Comparison of ENCODE assay signal across 8 cellular contexts in the genomic region with DNA sequence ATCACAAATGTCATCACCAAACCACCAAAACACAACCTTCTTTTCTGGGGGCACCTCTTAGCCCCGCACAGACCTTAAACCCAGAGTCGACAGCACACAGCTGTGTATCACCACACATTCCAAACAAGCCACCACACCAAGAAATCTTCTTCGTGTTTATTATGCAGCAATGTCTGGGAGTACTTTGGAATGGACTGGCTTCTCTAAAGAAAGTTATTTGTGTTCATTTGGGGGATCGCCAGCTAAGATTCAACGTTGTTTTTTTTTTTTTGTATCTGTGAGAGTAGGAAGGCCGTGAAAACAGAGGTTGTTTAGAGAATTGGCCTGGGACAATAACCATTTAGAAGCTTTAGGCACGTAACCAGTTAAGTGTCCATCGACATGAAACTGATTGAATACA. TPM values are rescaled to one million over a fixed set of nuclear protein-coding genes. Genes with fewer than 3 reads are reported as not detected.
DNase-seq lines count a peak whose midpoint lies in the region; ATAC-seq, FAIRE-seq and TF ChIP-seq lines count a peak whose summit lies in the region.

No MANE protein-coding gene starts in this region.

- H3K36me3 Mint-ChIP-seq in stimulated activated naive CD8-positive, alpha-beta T cell treated with anti-CD3 and anti-CD28 coated beads, Interleukin-15, Interleukin-2, amounts not matched to agents 100 ng/mL and 50 ng/mL, for 24 hours (ENCODE audit: low read depth) = peaks cover 5% of the 10 kb centered on the region
- H3K36me3 Mint-ChIP-seq in brain = peaks cover 17% of the 10 kb centered on the region

- H3K4me1 Mint-ChIP-seq in stimulated activated naive CD8-positive, alpha-beta T cell treated with anti-CD3 and anti-CD28 coated beads, Interleukin-15, Interleukin-2, amounts not matched to agents 100 ng/mL and 50 ng/mL, for 24 hours (ENCODE audit: low read depth) = peaks cover 38% of the 10 kb centered on the region
- peaks cover 23% of the 10 kb centered on the region for H3K4me1 Mint-ChIP-seq in brain

- peak overlapping the region; percentile 66 for H3K4me3 Mint-ChIP-seq in stimulated activated naive CD8-positive, alpha-beta T cell treated with anti-CD3 and anti-CD28 coated beads, Interleukin-15, Interleukin-2, amounts not matched to agents 100 ng/mL and 50 ng/mL, for 24 hours
- H3K4me3 Mint-ChIP-seq in brain = peak overlapping the region; percentile 52 to 90 (median 80)

- no peaks in the 10 kb centered on the region for H3K27me3 ChIP-seq in muscle layer of duodenum (ENCODE audit: low read depth, low read length)

- no peaks in the 10 kb centered on the region for H3K27me3 Mint-ChIP-seq in stimulated activated naive CD8-positive, alpha-beta T cell treated with anti-CD3 and anti-CD28 coated beads, Interleukin-15, Interleukin-2, amounts not matched to agents 100 ng/mL and 50 ng/mL, for 24 hours
- H3K27me3 Mint-ChIP-seq in brain = peaks cover 10% of the 10 kb centered on the region

- no peak for FAIRE-seq in H54 (lab: Jason Lieb, UNC)

- no peaks in the 10 kb centered on the region for H3K9me3 Mint-ChIP-seq in stimulated activated naive CD8-positive, alpha-beta T cell treated with anti-CD3 and anti-CD28 coated beads, Interleukin-15, Interleukin-2, amounts not matched to agents 100 ng/mL and 50 ng/mL, for 24 hours
- H3K9me3 Mint-ChIP-seq in brain = no peaks in the 10 kb centered on the region

- H3K36me3 ChIP-seq in muscle layer of duodenum (ENCODE audit: control insufficient read depth in 1 of 2, insufficient read depth in 2 of 2, low read length in 2 of 2) = no peaks in the 10 kb centered on the region

- peak overlapping the region; percentile 61 for H3K27ac ChIP-seq in muscle layer of duodenum (ENCODE audit: low read length)

- no peaks in the 10 kb centered on the region for H3K9me3 ChIP-seq in muscle layer of duodenum (ENCODE audit: control insufficient read depth in 1 of 2, low read length in 2 of 2)

- peaks cover 12 to 25% of the 10 kb centered on the region in 2 donors for H3K4me1 ChIP-seq in muscle layer of duodenum (ENCODE audit: control insufficient read depth in 1 of 2, insufficient read depth in 2 of 2, low read length in 2 of 2)

- H3K27ac Mint-ChIP-seq in stimulated activated naive CD8-positive, alpha-beta T cell treated with anti-CD3 and anti-CD28 coated beads, Interleukin-15, Interleukin-2, amounts not matched to agents 100 ng/mL and 50 ng/mL, for 24 hours = peak overlapping the region; percentile 16
- H3K27ac Mint-ChIP-seq in brain = peak overlapping the region; percentile 4 to 95 (median 86)

- no peak for TF ChIP-seq CTCF in brain (conservative IDR thresholded peaks at IDR 0.05)

- H3K4me3 ChIP-seq in muscle layer of duodenum (ENCODE audit: low read depth in 1 of 2, low read length in 2 of 2) = peak overlapping the region in 1 of 2 donors; percentile 33

- no peak for DNase-seq in stimulated activated naive CD8-positive, alpha-beta T cell treated with anti-CD3 and anti-CD28 coated beads, Interleukin-15, Interleukin-2, amounts not matched to agents 100 U/mL and 50 U/mL, for 24 hours
- DNase-seq in NCI-H187 (lab: John Stamatoyannopoulos, UW) = no peak
- no peak for DNase-seq in activated CD8-positive, alpha-beta memory T cell treated with anti-CD3 and anti-CD28 coated beads, Interleukin-2, amount 50 U/mL, for 48 hours
- no peak for DNase-seq in H54 (ENCODE audit: insufficient read length, low spot score)
- DNase-seq in amniotic stem cell (lab: John Stamatoyannopoulos, UW) = no peak

- no peak for ATAC-seq in stimulated activated naive CD8-positive, alpha-beta T cell treated with anti-CD3 and anti-CD28 coated beads, Interleukin-15, Interleukin-2, amounts not matched to agents 100 U/mL and 50 U/mL, for 24 hours

- no peak for TF ChIP-seq POLR2A in H54 (IDR thresholded peaks at IDR 0.05; ENCODE audit: low read depth, low read length)

RNA-seq across cellular contexts. Expression of a gene that starts 1.0 kb away (rescaled TPM):
- 26.9 TPM for polyA plus RNA-seq in brain (ENCODE audit: insufficient read depth, low read depth, low replicate concordance)
